In genomic region chr11:58429273-58429672, GRCh38 we compare ENCODE assay signal across 34 cellular contexts. TPM values are rescaled to one million over a fixed set of nuclear protein-coding genes. Genes with fewer than 3 reads are reported as not detected.
"Had no signal": no experiment of that assay in that cellular context is flagged by ENCODE, and none has a peak within 500 bp of the region (broad histone marks: within the 10 kb centered on the region; RNA-seq: fewer than 3 reads in every experiment).

No MANE protein-coding gene starts in this region.

- ATAC-seq: activated CD8-positive, alpha-beta T cell treated with anti-CD3 and anti-CD28 coated beads for 36 hours; activated naive CD8-positive, alpha-beta T cell treated with anti-CD3 and anti-CD28 coated beads, Interleukin-2, amount 50 U/mL, for 24 hours; body of pancreas had no signal

- FAIRE-seq: astrocyte, TTC549 had no signal

- DNase-seq: activated B cell treated with CpG ODN at 0.5 μM for 24 hours; activated CD4-positive, alpha-beta memory T cell treated with anti-CD3 and anti-CD28 coated beads for 36 hours; activated CD4-positive, alpha-beta T cell treated with anti-CD3 and anti-CD28 coated beads for 4 hours; activated CD4-positive, alpha-beta T cell treated with anti-CD3 and anti-CD28 coated beads, Interleukin-2, amount 10 ng/mL, durations not matched to agents 24 days and 14 days; activated CD4-positive, alpha-beta T cell treated with anti-CD3 and anti-CD28 coated beads, Interleukin-2, amount 50 U/mL, for 1 hour; activated CD4-positive, alpha-beta T cell treated with anti-CD3 and anti-CD28 coated beads, Interleukin-2, amount 50 U/mL, for 4 hours; activated CD4-positive, CD25-positive, alpha-beta regulatory T cell treated with anti-CD3 and anti-CD28 coated beads, Interleukin-2, amount 50 U/mL, for 72 hours; activated CD8-positive, alpha-beta memory T cell treated with anti-CD3 and anti-CD28 coated beads, Interleukin-2, amount 50 U/mL, for 48 hours; activated CD8-positive, alpha-beta T cell treated with anti-CD3 and anti-CD28 coated beads for 36 hours; activated effector memory CD4-positive, alpha-beta T cell treated with Interleukin-2 at 50 U/mL for 16 hours; activated gamma-delta T cell; activated naive CD4-positive, alpha-beta T cell treated with anti-CD3 and anti-CD28 coated beads, Interleukin-2, amount 10 ng/mL, durations not matched to agents 7 days and 5 days; activated naive CD4-positive, alpha-beta T cell treated with Interleukin-2 at 50 U/mL for 16 hours; activated naive CD8-positive, alpha-beta T cell treated with anti-CD3 and anti-CD28 coated beads, Interleukin-2, amount 10 ng/mL, durations not matched to agents 7 days and 5 days; activated naive CD8-positive, alpha-beta T cell treated with anti-CD3 and anti-CD28 coated beads, Interleukin-2, amount 50 U/mL, for 24 hours; activated T-cell treated with anti-CD3 and anti-CD28 coated beads, Interleukin-2, amount 50 U/mL, for 24 hours; activated T-cell treated with anti-CD3 and anti-CD28 coated beads, Interleukin-2, amount 50 U/mL, for 48 hours; amygdala; anterior cingulate cortex; body of pancreas; brain microvascular endothelial cell; central memory CD4-positive, alpha-beta T cell; T-helper 1 cell; T-helper 2 cell; T-helper 9 cell had no signal

- H3K27ac ChIP-seq: body of pancreas, brain microvascular endothelial cell, breast epithelium, VCaP had no signal

- H3K9me3 ChIP-seq: body of pancreas had no signal

- H3K36me3 ChIP-seq: brain microvascular endothelial cell, breast epithelium had no signal

- H3K27me3 ChIP-seq: body of pancreas, brain microvascular endothelial cell, breast epithelium had no signal

- H3K4me3 ChIP-seq: body of pancreas, breast epithelium had no signal

- H3K4me1 ChIP-seq: body of pancreas, breast epithelium had no signal

RNA-seq across cellular contexts. Expression of gene OR5B2, which starts 1.4 kb away (rescaled TPM):
- total RNA-seq: activated B cell treated with CpG ODN at 0.5 μM for 24 hours; activated CD4-positive, alpha-beta memory T cell treated with anti-CD3 and anti-CD28 coated beads for 36 hours; activated CD4-positive, alpha-beta T cell treated with anti-CD3 and anti-CD28 coated beads, Interleukin-2, amount 10 ng/mL, durations not matched to agents 24 days and 14 days; activated CD8-positive, alpha-beta memory T cell treated with anti-CD3 and anti-CD28 coated beads for 36 hours; activated CD8-positive, alpha-beta T cell treated with anti-CD3 and anti-CD28 coated beads for 36 hours; activated naive CD8-positive, alpha-beta T cell treated with anti-CD3 and anti-CD28 coated beads, Interleukin-2, amount 10 ng/mL, durations not matched to agents 7 days and 5 days; activated T-helper 2 cell treated with anti-CD3 and anti-CD28 coated beads, Interferon-gamma antibody, Interleukin-2, Interleukin-4, amounts not matched to agents 10 μg/mL and 5 μg/mL and 100 μg/mL, durations not matched to agents 14 hours and 24 hours and 36 hours; astrocyte; body of pancreas; breast epithelium; cardiac septum; cerebellum had no signal
- polyA plus RNA-seq: adipose tissue had no signal

RNA-seq across cellular contexts. Expression of gene OR5B12, which starts 12.8 kb away (rescaled TPM):
- total RNA-seq: activated B cell treated with CpG ODN at 0.5 μM for 24 hours; activated CD4-positive, alpha-beta memory T cell treated with anti-CD3 and anti-CD28 coated beads for 36 hours; activated CD4-positive, alpha-beta T cell treated with anti-CD3 and anti-CD28 coated beads, Interleukin-2, amount 10 ng/mL, durations not matched to agents 24 days and 14 days; activated CD8-positive, alpha-beta memory T cell treated with anti-CD3 and anti-CD28 coated beads for 36 hours; activated naive CD8-positive, alpha-beta T cell treated with anti-CD3 and anti-CD28 coated beads, Interleukin-2, amount 10 ng/mL, durations not matched to agents 7 days and 5 days; activated T-helper 2 cell treated with anti-CD3 and anti-CD28 coated beads, Interferon-gamma antibody, Interleukin-2, Interleukin-4, amounts not matched to agents 10 μg/mL and 5 μg/mL and 100 μg/mL, durations not matched to agents 14 hours and 24 hours and 36 hours; astrocyte; body of pancreas; breast epithelium; cardiac septum; cerebellum had no signal
- polyA plus RNA-seq: adipose tissue had no signal

RNA-seq across cellular contexts. Expression of gene OR5B3, which starts 22.6 kb away (rescaled TPM):
- total RNA-seq: activated B cell treated with CpG ODN at 0.5 μM for 24 hours; activated CD4-positive, alpha-beta memory T cell treated with anti-CD3 and anti-CD28 coated beads for 36 hours; activated CD4-positive, alpha-beta T cell treated with anti-CD3 and anti-CD28 coated beads, Interleukin-2, amount 10 ng/mL, durations not matched to agents 24 days and 14 days; activated CD8-positive, alpha-beta memory T cell treated with anti-CD3 and anti-CD28 coated beads for 36 hours; activated CD8-positive, alpha-beta T cell treated with anti-CD3 and anti-CD28 coated beads for 36 hours; activated naive CD8-positive, alpha-beta T cell treated with anti-CD3 and anti-CD28 coated beads, Interleukin-2, amount 10 ng/mL, durations not matched to agents 7 days and 5 days; activated T-helper 2 cell treated with anti-CD3 and anti-CD28 coated beads, Interferon-gamma antibody, Interleukin-2, Interleukin-4, amounts not matched to agents 10 μg/mL and 5 μg/mL and 100 μg/mL, durations not matched to agents 14 hours and 24 hours and 36 hours; astrocyte; body of pancreas; breast epithelium; cardiac septum; cerebellum had no signal
- polyA plus RNA-seq: adipose tissue had no signal
